Comparison of ENCODE assay signal across 2 cellular contexts in the genomic region with DNA sequence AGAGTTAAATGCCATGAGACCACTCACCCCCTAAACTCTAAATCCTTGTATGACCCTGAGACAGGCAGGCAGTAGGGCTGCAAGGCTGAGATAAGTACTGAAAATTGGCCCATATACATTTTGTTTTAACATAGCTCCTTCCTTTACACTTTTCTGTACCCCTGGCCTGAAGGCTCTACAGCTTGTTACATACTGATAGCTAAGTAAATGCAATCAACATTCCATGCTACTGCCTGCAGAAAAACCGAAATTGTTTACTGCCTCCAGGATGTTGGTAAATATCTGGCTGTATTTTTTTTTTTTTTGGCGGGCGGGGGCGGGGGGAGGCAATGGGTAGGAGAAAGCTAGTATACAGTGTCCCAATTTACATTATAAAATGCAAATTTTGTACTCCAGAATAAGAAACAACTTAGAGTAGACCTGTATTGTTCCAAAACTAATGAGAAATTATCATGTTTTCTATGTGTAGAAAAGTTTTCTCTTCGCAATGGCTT.
TF ChIP-seq lines count a peak whose summit lies in the region.

No MANE protein-coding gene starts in this region.

TF ChIP-seq in SK-N-SH, 30 proteins besides CTCF, POLR2A, EP300 and RAD21:
- TF ChIP-seq, protein P1, sequence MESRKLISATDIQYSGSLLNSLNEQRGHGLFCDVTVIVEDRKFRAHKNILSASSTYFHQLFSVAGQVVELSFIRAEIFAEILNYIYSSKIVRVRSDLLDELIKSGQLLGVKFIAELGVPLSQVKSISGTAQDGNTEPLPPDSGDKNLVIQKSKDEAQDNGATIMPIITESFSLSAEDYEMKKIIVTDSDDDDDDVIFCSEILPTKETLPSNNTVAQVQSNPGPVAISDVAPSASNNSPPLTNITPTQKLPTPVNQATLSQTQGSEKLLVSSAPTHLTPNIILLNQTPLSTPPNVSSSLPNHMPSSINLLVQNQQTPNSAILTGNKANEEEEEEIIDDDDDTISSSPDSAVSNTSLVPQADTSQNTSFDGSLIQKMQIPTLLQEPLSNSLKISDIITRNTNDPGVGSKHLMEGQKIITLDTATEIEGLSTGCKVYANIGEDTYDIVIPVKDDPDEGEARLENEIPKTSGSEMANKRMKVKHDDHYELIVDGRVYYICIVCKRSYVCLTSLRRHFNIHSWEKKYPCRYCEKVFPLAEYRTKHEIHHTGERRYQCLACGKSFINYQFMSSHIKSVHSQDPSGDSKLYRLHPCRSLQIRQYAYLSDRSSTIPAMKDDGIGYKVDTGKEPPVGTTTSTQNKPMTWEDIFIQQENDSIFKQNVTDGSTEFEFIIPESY (IDR thresholded peaks at IDR 0.05; ENCODE audit: borderline replicate concordance, low read depth): no peak

TF ChIP-seq in SK-N-SH treated with all-trans-retinoic acid at 6 μM for 48 hours, 23 proteins besides CTCF, POLR2A, EP300 and RAD21:
- TF ChIP-seq, protein P2, sequence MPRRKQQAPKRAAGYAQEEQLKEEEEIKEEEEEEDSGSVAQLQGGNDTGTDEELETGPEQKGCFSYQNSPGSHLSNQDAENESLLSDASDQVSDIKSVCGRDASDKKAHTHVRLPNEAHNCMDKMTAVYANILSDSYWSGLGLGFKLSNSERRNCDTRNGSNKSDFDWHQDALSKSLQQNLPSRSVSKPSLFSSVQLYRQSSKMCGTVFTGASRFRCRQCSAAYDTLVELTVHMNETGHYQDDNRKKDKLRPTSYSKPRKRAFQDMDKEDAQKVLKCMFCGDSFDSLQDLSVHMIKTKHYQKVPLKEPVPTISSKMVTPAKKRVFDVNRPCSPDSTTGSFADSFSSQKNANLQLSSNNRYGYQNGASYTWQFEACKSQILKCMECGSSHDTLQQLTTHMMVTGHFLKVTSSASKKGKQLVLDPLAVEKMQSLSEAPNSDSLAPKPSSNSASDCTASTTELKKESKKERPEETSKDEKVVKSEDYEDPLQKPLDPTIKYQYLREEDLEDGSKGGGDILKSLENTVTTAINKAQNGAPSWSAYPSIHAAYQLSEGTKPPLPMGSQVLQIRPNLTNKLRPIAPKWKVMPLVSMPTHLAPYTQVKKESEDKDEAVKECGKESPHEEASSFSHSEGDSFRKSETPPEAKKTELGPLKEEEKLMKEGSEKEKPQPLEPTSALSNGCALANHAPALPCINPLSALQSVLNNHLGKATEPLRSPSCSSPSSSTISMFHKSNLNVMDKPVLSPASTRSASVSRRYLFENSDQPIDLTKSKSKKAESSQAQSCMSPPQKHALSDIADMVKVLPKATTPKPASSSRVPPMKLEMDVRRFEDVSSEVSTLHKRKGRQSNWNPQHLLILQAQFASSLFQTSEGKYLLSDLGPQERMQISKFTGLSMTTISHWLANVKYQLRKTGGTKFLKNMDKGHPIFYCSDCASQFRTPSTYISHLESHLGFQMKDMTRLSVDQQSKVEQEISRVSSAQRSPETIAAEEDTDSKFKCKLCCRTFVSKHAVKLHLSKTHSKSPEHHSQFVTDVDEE (CRISPR knock-in tag; IDR thresholded peaks at IDR 0.05): no peak
- TF ChIP-seq ZC3H10 (CRISPR knock-in tag; IDR thresholded peaks at IDR 0.05): no peak
